ENCODE assay signal across 1 cellular context in the genomic region with DNA sequence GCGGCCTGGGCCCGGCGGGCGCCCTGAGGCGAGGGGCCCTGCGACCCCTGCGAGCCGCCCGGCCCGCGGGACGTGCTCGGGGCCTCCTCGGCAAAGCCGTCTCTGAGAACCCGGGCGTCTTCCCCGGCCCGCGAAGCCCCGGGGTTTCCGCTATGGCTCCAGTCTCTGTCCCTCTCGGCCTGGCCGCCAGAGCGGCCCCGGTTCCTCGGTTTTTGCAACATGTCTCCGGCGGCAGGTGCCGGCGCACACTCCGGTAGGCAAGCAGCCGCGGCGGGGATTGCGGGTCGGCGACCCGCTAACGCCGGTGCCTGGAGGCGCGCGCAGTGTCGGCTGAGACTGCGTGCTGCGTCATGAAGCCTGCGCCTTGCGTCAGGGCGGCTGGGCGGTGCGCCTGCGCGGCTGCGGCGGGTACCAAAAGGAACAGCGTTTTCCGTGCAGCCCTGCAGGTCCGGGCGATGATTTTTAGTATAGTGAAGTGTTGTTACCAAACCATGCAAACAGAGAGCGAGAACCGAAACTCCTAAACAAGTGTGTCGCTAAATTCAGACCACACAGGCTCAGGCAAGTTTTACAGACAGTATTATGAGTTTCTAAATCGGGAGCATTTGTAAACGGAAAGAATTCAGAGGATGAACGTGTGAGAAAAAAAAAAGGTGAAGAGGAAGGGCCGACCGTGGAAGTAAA.
A peak's percentile ranks its signal among the peaks of the same experiment; 100 is the strongest.
TF ChIP-seq lines count a peak whose summit lies in the region.

A gene (minus strand): TSS at position 338 of the 684 bp plus-strand sequence. CDS start 117 bp downstream, at position 221.

TF ChIP-seq in GM12878, 131 proteins besides CTCF, POLR2A, EP300 and RAD21 (continued from another document):
- TF ChIP-seq, protein P1, sequence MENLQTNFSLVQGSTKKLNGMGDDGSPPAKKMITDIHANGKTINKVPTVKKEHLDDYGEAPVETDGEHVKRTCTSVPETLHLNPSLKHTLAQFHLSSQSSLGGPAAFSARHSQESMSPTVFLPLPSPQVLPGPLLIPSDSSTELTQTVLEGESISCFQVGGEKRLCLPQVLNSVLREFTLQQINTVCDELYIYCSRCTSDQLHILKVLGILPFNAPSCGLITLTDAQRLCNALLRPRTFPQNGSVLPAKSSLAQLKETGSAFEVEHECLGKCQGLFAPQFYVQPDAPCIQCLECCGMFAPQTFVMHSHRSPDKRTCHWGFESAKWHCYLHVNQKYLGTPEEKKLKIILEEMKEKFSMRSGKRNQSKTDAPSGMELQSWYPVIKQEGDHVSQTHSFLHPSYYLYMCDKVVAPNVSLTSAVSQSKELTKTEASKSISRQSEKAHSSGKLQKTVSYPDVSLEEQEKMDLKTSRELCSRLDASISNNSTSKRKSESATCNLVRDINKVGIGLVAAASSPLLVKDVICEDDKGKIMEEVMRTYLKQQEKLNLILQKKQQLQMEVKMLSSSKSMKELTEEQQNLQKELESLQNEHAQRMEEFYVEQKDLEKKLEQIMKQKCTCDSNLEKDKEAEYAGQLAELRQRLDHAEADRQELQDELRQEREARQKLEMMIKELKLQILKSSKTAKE (IDR thresholded peaks at IDR 0.05; ENCODE audit: low read depth, poor library complexity, severe bottlenecking): peak; percentile 86
- TF ChIP-seq, protein P2, sequence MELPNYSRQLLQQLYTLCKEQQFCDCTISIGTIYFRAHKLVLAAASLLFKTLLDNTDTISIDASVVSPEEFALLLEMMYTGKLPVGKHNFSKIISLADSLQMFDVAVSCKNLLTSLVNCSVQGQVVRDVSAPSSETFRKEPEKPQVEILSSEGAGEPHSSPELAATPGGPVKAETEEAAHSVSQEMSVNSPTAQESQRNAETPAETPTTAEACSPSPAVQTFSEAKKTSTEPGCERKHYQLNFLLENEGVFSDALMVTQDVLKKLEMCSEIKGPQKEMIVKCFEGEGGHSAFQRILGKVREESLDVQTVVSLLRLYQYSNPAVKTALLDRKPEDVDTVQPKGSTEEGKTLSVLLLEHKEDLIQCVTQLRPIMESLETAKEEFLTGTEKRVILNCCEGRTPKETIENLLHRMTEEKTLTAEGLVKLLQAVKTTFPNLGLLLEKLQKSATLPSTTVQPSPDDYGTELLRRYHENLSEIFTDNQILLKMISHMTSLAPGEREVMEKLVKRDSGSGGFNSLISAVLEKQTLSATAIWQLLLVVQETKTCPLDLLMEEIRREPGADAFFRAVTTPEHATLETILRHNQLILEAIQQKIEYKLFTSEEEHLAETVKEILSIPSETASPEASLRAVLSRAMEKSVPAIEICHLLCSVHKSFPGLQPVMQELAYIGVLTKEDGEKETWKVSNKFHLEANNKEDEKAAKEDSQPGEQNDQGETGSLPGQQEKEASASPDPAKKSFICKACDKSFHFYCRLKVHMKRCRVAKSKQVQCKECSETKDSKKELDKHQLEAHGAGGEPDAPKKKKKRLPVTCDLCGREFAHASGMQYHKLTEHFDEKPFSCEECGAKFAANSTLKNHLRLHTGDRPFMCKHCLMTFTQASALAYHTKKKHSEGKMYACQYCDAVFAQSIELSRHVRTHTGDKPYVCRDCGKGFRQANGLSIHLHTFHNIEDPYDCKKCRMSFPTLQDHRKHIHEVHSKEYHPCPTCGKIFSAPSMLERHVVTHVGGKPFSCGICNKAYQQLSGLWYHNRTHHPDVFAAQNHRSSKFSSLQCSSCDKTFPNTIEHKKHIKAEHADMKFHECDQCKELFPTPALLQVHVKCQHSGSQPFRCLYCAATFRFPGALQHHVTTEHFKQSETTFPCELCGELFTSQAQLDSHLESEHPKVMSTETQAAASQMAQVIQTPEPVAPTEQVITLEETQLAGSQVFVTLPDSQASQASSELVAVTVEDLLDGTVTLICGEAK (IDR thresholded peaks at IDR 0.05; ENCODE audit: borderline replicate concordance): no peak
- TF ChIP-seq HCFC1 (IDR thresholded peaks at IDR 0.05; ENCODE audit: low read length) (peak; percentile 40; the same call in 1 of the 2 replicates), CHD1 (IDR thresholded peaks at IDR 0.05; ENCODE audit: low read depth, low read length) (peak; percentile 59; the same call in 1 of the 2 replicates), CBX5 (IDR thresholded peaks at IDR 0.05; ENCODE audit: low read depth) (peak; percentile 87; the same call in 1 of the 2 replicates), PAX5 (IDR thresholded peaks at IDR 0.05; ENCODE audit: borderline replicate concordance, low read depth, low read length) (0 out of 2 replicates have a peak, but pooled peaks have one; percentile 74), BMI1 (IDR thresholded peaks at IDR 0.05; ENCODE audit: borderline replicate concordance) (no peak), TAF1 (IDR thresholded peaks at IDR 0.05; ENCODE audit: borderline replicate concordance, low read depth, low read length) (peak; percentile 78), ZBED1 (IDR thresholded peaks at IDR 0.05; ENCODE audit: borderline replicate concordance) (no peak), NR2F1 (conservative IDR thresholded peaks at IDR 0.05) (peak; percentile 61; the same call in 1 of the 2 replicates), MYB (IDR thresholded peaks at IDR 0.05; ENCODE audit: borderline replicate concordance, low read depth, low read length) (no peak), ZNF384 (IDR thresholded peaks at IDR 0.05; ENCODE audit: borderline replicate concordance, low read depth, low read length) (peak; percentile 88), RUNX3 (IDR thresholded peaks at IDR 0.05; ENCODE audit: low read length) (peak; percentile 86), ESRRA (IDR thresholded peaks at IDR 0.05; ENCODE audit: low read length) (peak; percentile 36; the same call in 1 of the 2 replicates)
- TF ChIP-seq, protein P3, sequence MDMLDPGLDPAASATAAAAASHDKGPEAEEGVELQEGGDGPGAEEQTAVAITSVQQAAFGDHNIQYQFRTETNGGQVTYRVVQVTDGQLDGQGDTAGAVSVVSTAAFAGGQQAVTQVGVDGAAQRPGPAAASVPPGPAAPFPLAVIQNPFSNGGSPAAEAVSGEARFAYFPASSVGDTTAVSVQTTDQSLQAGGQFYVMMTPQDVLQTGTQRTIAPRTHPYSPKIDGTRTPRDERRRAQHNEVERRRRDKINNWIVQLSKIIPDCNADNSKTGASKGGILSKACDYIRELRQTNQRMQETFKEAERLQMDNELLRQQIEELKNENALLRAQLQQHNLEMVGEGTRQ (IDR thresholded peaks at IDR 0.05; ENCODE audit: borderline replicate concordance, low read depth, low read length): no peak
- TF ChIP-seq, protein P4, sequence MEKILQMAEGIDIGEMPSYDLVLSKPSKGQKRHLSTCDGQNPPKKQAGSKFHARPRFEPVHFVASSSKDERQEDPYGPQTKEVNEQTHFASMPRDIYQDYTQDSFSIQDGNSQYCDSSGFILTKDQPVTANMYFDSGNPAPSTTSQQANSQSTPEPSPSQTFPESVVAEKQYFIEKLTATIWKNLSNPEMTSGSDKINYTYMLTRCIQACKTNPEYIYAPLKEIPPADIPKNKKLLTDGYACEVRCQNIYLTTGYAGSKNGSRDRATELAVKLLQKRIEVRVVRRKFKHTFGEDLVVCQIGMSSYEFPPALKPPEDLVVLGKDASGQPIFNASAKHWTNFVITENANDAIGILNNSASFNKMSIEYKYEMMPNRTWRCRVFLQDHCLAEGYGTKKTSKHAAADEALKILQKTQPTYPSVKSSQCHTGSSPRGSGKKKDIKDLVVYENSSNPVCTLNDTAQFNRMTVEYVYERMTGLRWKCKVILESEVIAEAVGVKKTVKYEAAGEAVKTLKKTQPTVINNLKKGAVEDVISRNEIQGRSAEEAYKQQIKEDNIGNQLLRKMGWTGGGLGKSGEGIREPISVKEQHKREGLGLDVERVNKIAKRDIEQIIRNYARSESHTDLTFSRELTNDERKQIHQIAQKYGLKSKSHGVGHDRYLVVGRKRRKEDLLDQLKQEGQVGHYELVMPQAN (conservative IDR thresholded peaks at IDR 0.05): peak; percentile 63
- TF ChIP-seq, protein P5, sequence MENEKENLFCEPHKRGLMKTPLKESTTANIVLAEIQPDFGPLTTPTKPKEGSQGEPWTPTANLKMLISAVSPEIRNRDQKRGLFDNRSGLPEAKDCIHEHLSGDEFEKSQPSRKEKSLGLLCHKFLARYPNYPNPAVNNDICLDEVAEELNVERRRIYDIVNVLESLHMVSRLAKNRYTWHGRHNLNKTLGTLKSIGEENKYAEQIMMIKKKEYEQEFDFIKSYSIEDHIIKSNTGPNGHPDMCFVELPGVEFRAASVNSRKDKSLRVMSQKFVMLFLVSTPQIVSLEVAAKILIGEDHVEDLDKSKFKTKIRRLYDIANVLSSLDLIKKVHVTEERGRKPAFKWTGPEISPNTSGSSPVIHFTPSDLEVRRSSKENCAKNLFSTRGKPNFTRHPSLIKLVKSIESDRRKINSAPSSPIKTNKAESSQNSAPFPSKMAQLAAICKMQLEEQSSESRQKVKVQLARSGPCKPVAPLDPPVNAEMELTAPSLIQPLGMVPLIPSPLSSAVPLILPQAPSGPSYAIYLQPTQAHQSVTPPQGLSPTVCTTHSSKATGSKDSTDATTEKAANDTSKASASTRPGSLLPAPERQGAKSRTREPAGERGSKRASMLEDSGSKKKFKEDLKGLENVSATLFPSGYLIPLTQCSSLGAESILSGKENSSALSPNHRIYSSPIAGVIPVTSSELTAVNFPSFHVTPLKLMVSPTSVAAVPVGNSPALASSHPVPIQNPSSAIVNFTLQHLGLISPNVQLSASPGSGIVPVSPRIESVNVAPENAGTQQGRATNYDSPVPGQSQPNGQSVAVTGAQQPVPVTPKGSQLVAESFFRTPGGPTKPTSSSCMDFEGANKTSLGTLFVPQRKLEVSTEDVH (IDR thresholded peaks at IDR 0.05; ENCODE audit: low read depth, partially characterized antibody): no peak
- TF ChIP-seq, protein P6, sequence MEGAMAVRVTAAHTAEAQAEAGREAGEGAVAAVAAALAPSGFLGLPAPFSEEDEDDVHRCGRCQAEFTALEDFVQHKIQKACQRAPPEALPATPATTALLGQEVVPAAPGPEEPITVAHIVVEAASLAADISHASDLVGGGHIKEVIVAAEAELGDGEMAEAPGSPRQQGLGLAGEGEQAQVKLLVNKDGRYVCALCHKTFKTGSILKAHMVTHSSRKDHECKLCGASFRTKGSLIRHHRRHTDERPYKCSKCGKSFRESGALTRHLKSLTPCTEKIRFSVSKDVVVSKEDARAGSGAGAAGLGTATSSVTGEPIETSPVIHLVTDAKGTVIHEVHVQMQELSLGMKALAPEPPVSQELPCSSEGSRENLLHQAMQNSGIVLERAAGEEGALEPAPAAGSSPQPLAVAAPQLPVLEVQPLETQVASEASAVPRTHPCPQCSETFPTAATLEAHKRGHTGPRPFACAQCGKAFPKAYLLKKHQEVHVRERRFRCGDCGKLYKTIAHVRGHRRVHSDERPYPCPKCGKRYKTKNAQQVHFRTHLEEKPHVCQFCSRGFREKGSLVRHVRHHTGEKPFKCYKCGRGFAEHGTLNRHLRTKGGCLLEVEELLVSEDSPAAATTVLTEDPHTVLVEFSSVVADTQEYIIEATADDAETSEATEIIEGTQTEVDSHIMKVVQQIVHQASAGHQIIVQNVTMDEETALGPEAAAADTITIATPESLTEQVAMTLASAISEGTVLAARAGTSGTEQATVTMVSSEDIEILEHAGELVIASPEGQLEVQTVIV (IDR thresholded peaks at IDR 0.05; ENCODE audit: borderline replicate concordance, partially characterized antibody): no peak
- TF ChIP-seq, protein P7, sequence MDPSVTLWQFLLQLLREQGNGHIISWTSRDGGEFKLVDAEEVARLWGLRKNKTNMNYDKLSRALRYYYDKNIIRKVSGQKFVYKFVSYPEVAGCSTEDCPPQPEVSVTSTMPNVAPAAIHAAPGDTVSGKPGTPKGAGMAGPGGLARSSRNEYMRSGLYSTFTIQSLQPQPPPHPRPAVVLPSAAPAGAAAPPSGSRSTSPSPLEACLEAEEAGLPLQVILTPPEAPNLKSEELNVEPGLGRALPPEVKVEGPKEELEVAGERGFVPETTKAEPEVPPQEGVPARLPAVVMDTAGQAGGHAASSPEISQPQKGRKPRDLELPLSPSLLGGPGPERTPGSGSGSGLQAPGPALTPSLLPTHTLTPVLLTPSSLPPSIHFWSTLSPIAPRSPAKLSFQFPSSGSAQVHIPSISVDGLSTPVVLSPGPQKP (IDR thresholded peaks at IDR 0.05; ENCODE audit: low read depth, low read length): peak; percentile 43; the same call in 1 of the 2 replicates
- TF ChIP-seq, protein P8, sequence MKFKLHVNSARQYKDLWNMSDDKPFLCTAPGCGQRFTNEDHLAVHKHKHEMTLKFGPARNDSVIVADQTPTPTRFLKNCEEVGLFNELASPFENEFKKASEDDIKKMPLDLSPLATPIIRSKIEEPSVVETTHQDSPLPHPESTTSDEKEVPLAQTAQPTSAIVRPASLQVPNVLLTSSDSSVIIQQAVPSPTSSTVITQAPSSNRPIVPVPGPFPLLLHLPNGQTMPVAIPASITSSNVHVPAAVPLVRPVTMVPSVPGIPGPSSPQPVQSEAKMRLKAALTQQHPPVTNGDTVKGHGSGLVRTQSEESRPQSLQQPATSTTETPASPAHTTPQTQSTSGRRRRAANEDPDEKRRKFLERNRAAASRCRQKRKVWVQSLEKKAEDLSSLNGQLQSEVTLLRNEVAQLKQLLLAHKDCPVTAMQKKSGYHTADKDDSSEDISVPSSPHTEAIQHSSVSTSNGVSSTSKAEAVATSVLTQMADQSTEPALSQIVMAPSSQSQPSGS (IDR thresholded peaks at IDR 0.05; ENCODE audit: low read length): peak; percentile 68
